2 cellular contexts compared by ENCODE assay signal in genomic region chr4:121827851-121828250, GRCh38.
A peak's percentile ranks its signal among the peaks of the same experiment; 100 is the strongest.
TF ChIP-seq lines count a peak whose summit lies in the region.

No MANE protein-coding gene starts in this region.

TF ChIP-seq in SK-N-SH, 30 proteins besides CTCF, POLR2A, EP300 and RAD21 (continued from another document):
- TF ChIP-seq, protein P1, sequence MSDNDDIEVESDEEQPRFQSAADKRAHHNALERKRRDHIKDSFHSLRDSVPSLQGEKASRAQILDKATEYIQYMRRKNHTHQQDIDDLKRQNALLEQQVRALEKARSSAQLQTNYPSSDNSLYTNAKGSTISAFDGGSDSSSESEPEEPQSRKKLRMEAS (IDR thresholded peaks at IDR 0.05; ENCODE audit: low read depth), result 0 out of 2 replicates have a peak, but pooled peaks have one; percentile 16
- TF ChIP-seq NFIC (IDR thresholded peaks at IDR 0.05; ENCODE audit: borderline replicate concordance) (peak; percentile 62), JUND (IDR thresholded peaks at IDR 0.05) (peak; percentile 88), YY1 (IDR thresholded peaks at IDR 0.05; ENCODE audit: low read depth) (no peak)
- TF ChIP-seq, protein P2, sequence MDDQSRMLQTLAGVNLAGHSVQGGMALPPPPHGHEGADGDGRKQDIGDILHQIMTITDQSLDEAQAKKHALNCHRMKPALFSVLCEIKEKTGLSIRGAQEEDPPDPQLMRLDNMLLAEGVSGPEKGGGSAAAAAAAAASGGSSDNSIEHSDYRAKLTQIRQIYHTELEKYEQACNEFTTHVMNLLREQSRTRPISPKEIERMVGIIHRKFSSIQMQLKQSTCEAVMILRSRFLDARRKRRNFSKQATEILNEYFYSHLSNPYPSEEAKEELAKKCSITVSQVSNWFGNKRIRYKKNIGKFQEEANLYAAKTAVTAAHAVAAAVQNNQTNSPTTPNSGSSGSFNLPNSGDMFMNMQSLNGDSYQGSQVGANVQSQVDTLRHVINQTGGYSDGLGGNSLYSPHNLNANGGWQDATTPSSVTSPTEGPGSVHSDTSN (IDR thresholded peaks at IDR 0.05), result peak; percentile 90

TF ChIP-seq in SK-N-SH treated with all-trans-retinoic acid at 6 μM for 48 hours, 23 proteins besides CTCF, POLR2A, EP300 and RAD21:
- TF ChIP-seq, protein P3, sequence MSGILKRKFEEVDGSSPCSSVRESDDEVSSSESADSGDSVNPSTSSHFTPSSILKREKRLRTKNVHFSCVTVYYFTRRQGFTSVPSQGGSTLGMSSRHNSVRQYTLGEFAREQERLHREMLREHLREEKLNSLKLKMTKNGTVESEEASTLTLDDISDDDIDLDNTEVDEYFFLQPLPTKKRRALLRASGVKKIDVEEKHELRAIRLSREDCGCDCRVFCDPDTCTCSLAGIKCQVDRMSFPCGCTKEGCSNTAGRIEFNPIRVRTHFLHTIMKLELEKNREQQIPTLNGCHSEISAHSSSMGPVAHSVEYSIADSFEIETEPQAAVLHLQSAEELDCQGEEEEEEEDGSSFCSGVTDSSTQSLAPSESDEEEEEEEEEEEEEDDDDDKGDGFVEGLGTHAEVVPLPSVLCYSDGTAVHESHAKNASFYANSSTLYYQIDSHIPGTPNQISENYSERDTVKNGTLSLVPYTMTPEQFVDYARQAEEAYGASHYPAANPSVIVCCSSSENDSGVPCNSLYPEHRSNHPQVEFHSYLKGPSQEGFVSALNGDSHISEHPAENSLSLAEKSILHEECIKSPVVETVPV (CRISPR knock-in tag; IDR thresholded peaks at IDR 0.05), result no peak
- no peak for TF ChIP-seq CSDC2 (CRISPR knock-in tag; IDR thresholded peaks at IDR 0.05)
- no peak for TF ChIP-seq GLIS3 (CRISPR knock-in tag; IDR thresholded peaks at IDR 0.05)
- TF ChIP-seq, protein P4, sequence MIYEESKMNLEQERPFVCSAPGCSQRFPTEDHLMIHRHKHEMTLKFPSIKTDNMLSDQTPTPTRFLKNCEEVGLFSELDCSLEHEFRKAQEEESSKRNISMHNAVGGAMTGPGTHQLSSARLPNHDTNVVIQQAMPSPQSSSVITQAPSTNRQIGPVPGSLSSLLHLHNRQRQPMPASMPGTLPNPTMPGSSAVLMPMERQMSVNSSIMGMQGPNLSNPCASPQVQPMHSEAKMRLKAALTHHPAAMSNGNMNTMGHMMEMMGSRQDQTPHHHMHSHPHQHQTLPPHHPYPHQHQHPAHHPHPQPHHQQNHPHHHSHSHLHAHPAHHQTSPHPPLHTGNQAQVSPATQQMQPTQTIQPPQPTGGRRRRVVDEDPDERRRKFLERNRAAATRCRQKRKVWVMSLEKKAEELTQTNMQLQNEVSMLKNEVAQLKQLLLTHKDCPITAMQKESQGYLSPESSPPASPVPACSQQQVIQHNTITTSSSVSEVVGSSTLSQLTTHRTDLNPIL (CRISPR knock-in tag; IDR thresholded peaks at IDR 0.05; ENCODE audit: low read depth), result no peak
- TF ChIP-seq ZFP30 (CRISPR knock-in tag; IDR thresholded peaks at IDR 0.05), result no peak
- no peak for TF ChIP-seq ZNF8 (CRISPR knock-in tag; IDR thresholded peaks at IDR 0.05)
- no peak for TF ChIP-seq PPARA (CRISPR knock-in tag; IDR thresholded peaks at IDR 0.05; ENCODE audit: borderline replicate concordance)
- TF ChIP-seq TOX (CRISPR knock-in tag; IDR thresholded peaks at IDR 0.05; ENCODE audit: borderline replicate concordance), result no peak
- TF ChIP-seq POU6F1 (CRISPR knock-in tag; IDR thresholded peaks at IDR 0.05; ENCODE audit: borderline replicate concordance, low read depth), result no peak
- no peak for TF ChIP-seq ZFP3 (CRISPR knock-in tag; IDR thresholded peaks at IDR 0.05)
- TF ChIP-seq BACH2 (CRISPR knock-in tag; IDR thresholded peaks at IDR 0.05; ENCODE audit: borderline replicate concordance), result no peak
- TF ChIP-seq ESRRG (CRISPR knock-in tag; IDR thresholded peaks at IDR 0.05), result no peak
TF ChIP-seq in SK-N-SH treated with all-trans-retinoic acid at 6 μM for 48 hours: peak in this region for 0.
